14 cellular contexts compared by ENCODE assay signal in the genomic region with DNA sequence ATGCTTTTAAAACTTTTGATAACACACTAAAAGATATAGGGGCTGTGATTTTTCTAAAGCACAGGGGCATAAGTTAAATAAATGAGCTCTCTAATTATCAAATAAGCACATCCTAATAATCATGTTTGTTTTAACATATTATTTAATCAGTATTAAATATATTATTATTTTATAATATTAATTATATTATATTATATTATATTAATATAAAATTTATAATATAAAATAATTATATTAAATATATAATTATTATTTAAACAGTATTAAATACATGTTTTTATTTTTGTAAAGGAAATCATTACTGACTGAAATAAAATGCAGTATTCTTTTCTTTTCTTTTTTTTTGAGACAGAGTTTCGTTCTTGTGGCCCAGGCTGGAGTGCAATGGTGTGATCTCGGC.
"Had no signal": no experiment of that assay in that cellular context is flagged by ENCODE, and none has a peak within 500 bp of the region (broad histone marks: within the 10 kb centered on the region; RNA-seq: fewer than 3 reads in every experiment).

No MANE protein-coding gene starts in this region.

- H3K9me3 Mint-ChIP-seq: stimulated activated naive B cell treated with anti-CD40 and anti-IgM and Interleukin-4, amounts not matched to agents 10 μg/mL and 1 μg/mL and 100 μg/mL, for 72 hours had no signal

- H3K4me3 Mint-ChIP-seq: naive B cell; stimulated activated naive B cell treated with anti-CD40 and anti-IgM and Interleukin-4, amounts not matched to agents 10 μg/mL and 1 μg/mL and 100 μg/mL, for 72 hours had no signal

- H3K27ac Mint-ChIP-seq: naive B cell; stimulated activated naive B cell treated with anti-CD40 and anti-IgM and Interleukin-4, amounts not matched to agents 10 μg/mL and 1 μg/mL and 100 μg/mL, for 72 hours had no signal

- ATAC-seq: stimulated activated naive B cell treated with anti-CD40 and anti-IgM and Interleukin-4, amounts not matched to agents 10 μg/mL and 1 μg/mL and 100 μg/mL, for 72 hours had no signal

- H3K4me1 ChIP-seq: left ventricle myocardium inferior, thyroid gland, uterus had no signal

- H3K36me3 Mint-ChIP-seq: naive B cell; stimulated activated naive B cell treated with anti-CD40 and anti-IgM and Interleukin-4, amounts not matched to agents 10 μg/mL and 1 μg/mL and 100 μg/mL, for 72 hours had no signal

- H3K4me3 ChIP-seq: esophagus squamous epithelium, left ventricle myocardium inferior, thyroid gland, uterus had no signal

- H3K36me3 ChIP-seq: esophagus squamous epithelium, left ventricle myocardium inferior, neutrophil, thyroid gland, uterus had no signal

- H3K9me3 ChIP-seq: esophagus squamous epithelium, left ventricle myocardium inferior, neutrophil, thyroid gland, uterus had no signal

- FAIRE-seq: astrocyte, bronchial epithelial cell had no signal

- H3K27me3 ChIP-seq: esophagus squamous epithelium, neutrophil, thyroid gland, uterus had no signal

- H3K27ac ChIP-seq: esophagus squamous epithelium, left ventricle myocardium inferior, neutrophil, thyroid gland, uterus had no signal

- H3K4me1 Mint-ChIP-seq: naive B cell had no signal

- DNase-seq: activated effector memory CD4-positive, alpha-beta T cell treated with Interleukin-2 at 50 U/mL for 16 hours; activated naive CD4-positive, alpha-beta T cell treated with anti-CD3 and anti-CD28 coated beads, Interleukin-2, amount 50 U/mL, for 16 hours; activated T-cell treated with anti-CD3 and anti-CD28 coated beads, Interleukin-2, amount 50 U/mL, for 1 hour; esophagus squamous epithelium; hippocampal formation; left ventricle myocardium inferior; naive B cell; stimulated activated CD4-positive, alpha-beta T cell treated with anti-CD3 and anti-CD28 coated beads, Interleukin-2, amount 100 ng/mL, for 48 hours; stimulated activated naive B cell treated with anti-CD40 and anti-IgM and Interleukin-4, amounts not matched to agents 10 μg/mL and 1 μg/mL and 100 μg/mL, for 72 hours; thyroid gland; uterus had no signal

- H3K27me3 Mint-ChIP-seq: stimulated activated naive B cell treated with anti-CD40 and anti-IgM and Interleukin-4, amounts not matched to agents 10 μg/mL and 1 μg/mL and 100 μg/mL, for 72 hours had no signal
